ENCODE assay signal across 20 cellular contexts in the genomic region with DNA sequence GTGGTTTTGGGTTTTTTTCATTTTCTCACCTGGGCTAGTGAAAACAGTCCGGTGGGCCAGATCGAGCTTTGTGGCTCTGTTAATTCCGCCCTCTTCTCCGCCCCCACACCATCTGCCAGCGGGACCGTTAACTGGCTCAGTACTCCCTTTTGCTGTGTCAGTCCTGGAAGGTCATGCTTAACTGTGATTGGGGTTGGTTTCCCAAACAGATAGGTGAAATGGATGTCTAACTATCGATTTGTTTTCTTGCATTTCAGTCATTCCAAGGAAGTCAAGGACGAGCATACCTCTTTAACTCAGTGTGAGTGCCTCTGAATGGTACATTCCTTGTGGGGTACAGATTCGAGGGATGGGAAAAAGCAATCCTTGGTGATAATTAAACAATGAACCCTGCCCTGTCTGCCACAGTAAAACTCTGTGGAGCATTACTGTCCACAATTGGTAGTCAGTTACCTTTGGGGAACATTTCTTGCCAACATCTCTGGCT. TPM values are rescaled to one million over a fixed set of nuclear protein-coding genes. Genes with fewer than 3 reads are reported as not detected.
DNase-seq lines count a peak whose midpoint lies in the region; ATAC-seq and TF ChIP-seq lines count a peak whose summit lies in the region.
"Had no signal": no experiment of that assay in that cellular context is flagged by ENCODE, and none has a peak within 500 bp of the region (broad histone marks: within the 10 kb centered on the region; RNA-seq: fewer than 3 reads in every experiment).

No MANE protein-coding gene starts in this region.

- no peak for DNase-seq in activated CD8-positive, alpha-beta T cell treated with anti-CD3 and anti-CD28 coated beads for 36 hours
- no peak for DNase-seq in activated CD8-positive, alpha-beta T cell treated with anti-CD3 and anti-CD28 coated beads, Interleukin-2, amount 10 ng/mL, durations not matched to agents 7 days and 5 days
- DNase-seq in esophagus muscularis mucosa (ENCODE audit: extremely low spot score), result no peak
- no peak for DNase-seq in osteocyte (ENCODE audit: extremely low spot score, unreplicated experiment)
- DNase-seq in transverse colon, result no peak
- no peak for DNase-seq in A172 (ENCODE audit: low spot score)
- no peak for DNase-seq in HAP-1 (ENCODE audit: low spot score in 2 of 2)
- DNase-seq: 8988T; activated CD4-positive, alpha-beta memory T cell treated with anti-CD3 and anti-CD28 coated beads, Interleukin-2, amount 10 ng/mL, durations not matched to agents 7 days and 5 days; dermis blood vessel endothelial cell; hippocampal formation; Kasumi-1; NCI-H146; NCI-H510A had no signal

- no peak overlapping the region for H3K4me3 Mint-ChIP-seq in activated CD8-positive, alpha-beta T cell treated with anti-CD3 and anti-CD28 coated beads for 36 hours
- no peak overlapping the region for H3K4me3 Mint-ChIP-seq in activated CD8-positive, alpha-beta T cell treated with anti-CD3 and anti-CD28 coated beads, Interleukin-2, amount 10 ng/mL, durations not matched to agents 7 days and 5 days
- no peak overlapping the region for H3K4me3 Mint-ChIP-seq in osteocyte (ENCODE audit: unreplicated experiment)
- H3K4me3 Mint-ChIP-seq: activated CD4-positive, alpha-beta memory T cell treated with anti-CD3 and anti-CD28 coated beads, Interleukin-2, amount 10 ng/mL, durations not matched to agents 7 days and 5 days; activated T-helper 1 cell treated with anti-CD3 and anti-CD28 coated beads, Interleukin-12 subunit alpha, Interleukin-12 subunit beta, Interleukin-2, Interleukin-4 antibody, amounts not matched to agents 30 ng/mL and 10 ng/mL and 1 ng/mL, durations not matched to agents 14 hours and 24 hours and 36 hours had no signal

- POLR2A ChIA-PET in activated CD8-positive, alpha-beta T cell treated with anti-CD3 and anti-CD28 coated beads for 36 hours (lab: Charles Lee), result interaction anchor here (1.0 kb wide), 1 partner anchor 13 kb away, joined by 3 read pairs; no protein-coding TSS in a partner anchor
- POLR2A ChIA-PET in activated CD8-positive, alpha-beta T cell treated with anti-CD3 and anti-CD28 coated beads, Interleukin-2, amount 10 ng/mL, durations not matched to agents 7 days and 5 days (lab: Charles Lee), result no interaction called here

- TF ChIP-seq POLR2A in esophagus muscularis mucosa (IDR thresholded peaks at IDR 0.05; ENCODE audit: low read depth) (no peak), transverse colon (IDR thresholded peaks at IDR 0.05) (no peak)

- peaks cover 8% of the 10 kb centered on the region for H3K4me1 Mint-ChIP-seq in activated CD8-positive, alpha-beta T cell treated with anti-CD3 and anti-CD28 coated beads for 36 hours (ENCODE audit: low read depth)
- H3K4me1 Mint-ChIP-seq in activated CD8-positive, alpha-beta T cell treated with anti-CD3 and anti-CD28 coated beads, Interleukin-2, amount 10 ng/mL, durations not matched to agents 7 days and 5 days (ENCODE audit: low read depth), result peaks cover 12% of the 10 kb centered on the region
- peaks cover 18% of the 10 kb centered on the region for H3K4me1 Mint-ChIP-seq in osteocyte (ENCODE audit: unreplicated experiment)

- CTCF ChIA-PET in activated CD8-positive, alpha-beta T cell treated with anti-CD3 and anti-CD28 coated beads for 36 hours (lab: Charles Lee), result interaction anchor here (0.7 to 2.7 kb wide), 2 partner anchors 13 to 59 kb away, joined by 3 to 10 read pairs; no protein-coding TSS in a partner anchor
- CTCF ChIA-PET in activated CD8-positive, alpha-beta T cell treated with anti-CD3 and anti-CD28 coated beads, Interleukin-2, amount 10 ng/mL, durations not matched to agents 7 days and 5 days (lab: Charles Lee), result no interaction called here

- intact Hi-C loops in activated CD8-positive, alpha-beta T cell treated with anti-CD3 and anti-CD28 coated beads for 36 hours (cut with micrococcal nuclease), result no loop called here
- intact Hi-C loops in esophagus muscularis mucosa (cut with DNase I) (no loop called here), transverse colon (cut with DNase I; ENCODE audit: low total_unique reads) (no loop called here)

- ATAC-seq in activated CD8-positive, alpha-beta T cell treated with anti-CD3 and anti-CD28 coated beads for 36 hours, result no peak
- ATAC-seq in activated CD8-positive, alpha-beta T cell treated with anti-CD3 and anti-CD28 coated beads, Interleukin-2, amount 10 ng/mL, durations not matched to agents 7 days and 5 days, result no peak
- no peak for ATAC-seq in HG03565 (IDR thresholded peaks at IDR 0.05; ENCODE audit: unreplicated experiment)
- ATAC-seq: left lobe of liver, Panc1 had no signal

- H3K27ac Mint-ChIP-seq in activated CD8-positive, alpha-beta T cell treated with anti-CD3 and anti-CD28 coated beads for 36 hours, result peak overlapping the region; percentile 3
- H3K27ac Mint-ChIP-seq in activated CD8-positive, alpha-beta T cell treated with anti-CD3 and anti-CD28 coated beads, Interleukin-2, amount 10 ng/mL, durations not matched to agents 7 days and 5 days, result no peak overlapping the region
- H3K27ac Mint-ChIP-seq in osteocyte (ENCODE audit: unreplicated experiment), result peak overlapping the region; percentile 43
- H3K27ac Mint-ChIP-seq: activated CD4-positive, alpha-beta memory T cell treated with anti-CD3 and anti-CD28 coated beads, Interleukin-2, amount 10 ng/mL, durations not matched to agents 7 days and 5 days; activated T-helper 1 cell treated with anti-CD3 and anti-CD28 coated beads, Interleukin-12 subunit alpha, Interleukin-12 subunit beta, Interleukin-2, Interleukin-4 antibody, amounts not matched to agents 30 ng/mL and 10 ng/mL and 1 ng/mL, durations not matched to agents 14 hours and 24 hours and 36 hours had no signal

- peak overlapping the region; percentile 9 to 50 (median 34) for H3K27ac ChIP-seq in esophagus muscularis mucosa (replicated peaks in 1 of 4)
- H3K27ac ChIP-seq in transverse colon, result peak overlapping the region in 3 of 4 donors; percentile 32 to 70 (median 60)
- H3K27ac ChIP-seq: C4-2B, prostate gland had no signal

- WGBS in esophagus muscularis mucosa, result 82% methylated on average over 9 of the region's 9 CpGs
- WGBS in transverse colon (ENCODE audit: low coverage in 1 of 2), 2 donors, result 71 to 87% methylated on average over 2 to 9 of the region's 9 CpGs

- no peak overlapping the region for H3K4me3 ChIP-seq in esophagus muscularis mucosa
- H3K4me3 ChIP-seq in transverse colon, result no peak overlapping the region
- H3K4me3 ChIP-seq in HAP-1, result no peak overlapping the region
- H3K4me3 ChIP-seq: prostate gland had no signal

- no peak for TF ChIP-seq EP300 in esophagus muscularis mucosa (IDR thresholded peaks at IDR 0.05)
- TF ChIP-seq EP300 in transverse colon (IDR thresholded peaks at IDR 0.05; ENCODE audit: low read depth), result no peak

- H3K9me3 Mint-ChIP-seq in activated CD8-positive, alpha-beta T cell treated with anti-CD3 and anti-CD28 coated beads for 36 hours, result no peaks in the 10 kb centered on the region
- no peaks in the 10 kb centered on the region for H3K9me3 Mint-ChIP-seq in activated CD8-positive, alpha-beta T cell treated with anti-CD3 and anti-CD28 coated beads, Interleukin-2, amount 10 ng/mL, durations not matched to agents 7 days and 5 days (ENCODE audit: insufficient read depth)
- no peaks in the 10 kb centered on the region for H3K9me3 Mint-ChIP-seq in osteocyte (ENCODE audit: unreplicated experiment)
- H3K9me3 Mint-ChIP-seq: activated CD4-positive, alpha-beta memory T cell treated with anti-CD3 and anti-CD28 coated beads, Interleukin-2, amount 10 ng/mL, durations not matched to agents 7 days and 5 days; activated T-helper 1 cell treated with anti-CD3 and anti-CD28 coated beads, Interleukin-12 subunit alpha, Interleukin-12 subunit beta, Interleukin-2, Interleukin-4 antibody, amounts not matched to agents 30 ng/mL and 10 ng/mL and 1 ng/mL, durations not matched to agents 14 hours and 24 hours and 36 hours had no signal

- H3K27me3 Mint-ChIP-seq in activated CD8-positive, alpha-beta T cell treated with anti-CD3 and anti-CD28 coated beads for 36 hours, result no peaks in the 10 kb centered on the region
- H3K27me3 Mint-ChIP-seq in activated CD8-positive, alpha-beta T cell treated with anti-CD3 and anti-CD28 coated beads, Interleukin-2, amount 10 ng/mL, durations not matched to agents 7 days and 5 days (ENCODE audit: low read depth), result no peaks in the 10 kb centered on the region
- H3K27me3 Mint-ChIP-seq in osteocyte (ENCODE audit: unreplicated experiment), result no peaks in the 10 kb centered on the region
- H3K27me3 Mint-ChIP-seq: activated CD4-positive, alpha-beta memory T cell treated with anti-CD3 and anti-CD28 coated beads, Interleukin-2, amount 10 ng/mL, durations not matched to agents 7 days and 5 days had no signal

- H3K4me1 ChIP-seq in esophagus muscularis mucosa (peaks cover 24 to 45% (median 35%) of the 10 kb centered on the region in 4 donors), transverse colon (peaks cover 0 to 7% (median 3%) of the 10 kb centered on the region in 4 donors), HAP-1 (no peaks in the 10 kb centered on the region)
- H3K4me1 ChIP-seq: prostate gland had no signal

- peaks cover 3% of the 10 kb centered on the region for H3K36me3 Mint-ChIP-seq in activated CD8-positive, alpha-beta T cell treated with anti-CD3 and anti-CD28 coated beads for 36 hours (ENCODE audit: low read depth)
- peaks cover 10% of the 10 kb centered on the region for H3K36me3 Mint-ChIP-seq in activated CD8-positive, alpha-beta T cell treated with anti-CD3 and anti-CD28 coated beads, Interleukin-2, amount 10 ng/mL, durations not matched to agents 7 days and 5 days (ENCODE audit: low read depth)
- peaks cover 29% of the 10 kb centered on the region for H3K36me3 Mint-ChIP-seq in osteocyte (ENCODE audit: unreplicated experiment)

- H3K36me3 ChIP-seq in esophagus muscularis mucosa (peaks cover 8 to 48% (median 34%) of the 10 kb centered on the region in 4 donors), transverse colon (peaks cover 0 to 31% (median 6%) of the 10 kb centered on the region in 4 donors), HAP-1 (replicated peaks) (no peaks in the 10 kb centered on the region)

- TF ChIP-seq CTCF in activated CD8-positive, alpha-beta T cell treated with anti-CD3 and anti-CD28 coated beads for 36 hours (IDR thresholded peaks at IDR 0.05), result no peak
- TF ChIP-seq CTCF in esophagus muscularis mucosa (IDR thresholded peaks at IDR 0.05) (no peak), osteocyte (IDR thresholded peaks at IDR 0.05) (no peak), transverse colon (IDR thresholded peaks at IDR 0.05) (no peak)

- in situ Hi-C loops in transverse colon (cut with MboI; ENCODE audit: low pct_ligation_motif_present in 1 of 4, low pct_unique_long_range_greater_than_20kb in 1 of 4, low sequenced_read_pairs in 3 of 4), result no loop called here
- in situ Hi-C loops in HAP-1 (cut with MboI; ENCODE audit: low sequenced_read_pairs), result no loop called here

- H3K27me3 ChIP-seq in esophagus muscularis mucosa, result no peaks in the 10 kb centered on the region
- no peaks in the 10 kb centered on the region for H3K27me3 ChIP-seq in transverse colon
- H3K27me3 ChIP-seq in HAP-1 (ENCODE audit: low read depth), result no peaks in the 10 kb centered on the region

- no peaks in the 10 kb centered on the region for H3K9me3 ChIP-seq in esophagus muscularis mucosa
- H3K9me3 ChIP-seq in transverse colon, result no peaks in the 10 kb centered on the region
- no peaks in the 10 kb centered on the region for H3K9me3 ChIP-seq in HAP-1
- H3K9me3 ChIP-seq: prostate gland had no signal

RNA-seq across cellular contexts. Expression of a gene that starts 56.7 kb away (rescaled TPM):
- 1 to 10 TPM; 4.2 to 4.9 TPM for total RNA-seq in activated CD8-positive, alpha-beta T cell treated with anti-CD3 and anti-CD28 coated beads for 36 hours
- total RNA-seq in activated CD8-positive, alpha-beta T cell treated with anti-CD3 and anti-CD28 coated beads, Interleukin-2, amount 10 ng/mL, durations not matched to agents 7 days and 5 days, result 1 to 10 TPM; 9.0 to 10.0 TPM
- 10 to 100 TPM; 27.7 to 62.9 (median 28.8) TPM for total RNA-seq in esophagus muscularis mucosa
- total RNA-seq in osteocyte, result 18.1 and 18.9 TPM in 2 replicates
- total RNA-seq in transverse colon, result 10 to 100 TPM; 24.7 to 45.0 (median 32.8) TPM
- total RNA-seq in A172 (2014; rRNA removed; shearing (Covaris generic)), result 0.38 and 1.2 TPM in 2 replicates
